Comparison of ENCODE assay signal across 11 cellular contexts in the genomic region with DNA sequence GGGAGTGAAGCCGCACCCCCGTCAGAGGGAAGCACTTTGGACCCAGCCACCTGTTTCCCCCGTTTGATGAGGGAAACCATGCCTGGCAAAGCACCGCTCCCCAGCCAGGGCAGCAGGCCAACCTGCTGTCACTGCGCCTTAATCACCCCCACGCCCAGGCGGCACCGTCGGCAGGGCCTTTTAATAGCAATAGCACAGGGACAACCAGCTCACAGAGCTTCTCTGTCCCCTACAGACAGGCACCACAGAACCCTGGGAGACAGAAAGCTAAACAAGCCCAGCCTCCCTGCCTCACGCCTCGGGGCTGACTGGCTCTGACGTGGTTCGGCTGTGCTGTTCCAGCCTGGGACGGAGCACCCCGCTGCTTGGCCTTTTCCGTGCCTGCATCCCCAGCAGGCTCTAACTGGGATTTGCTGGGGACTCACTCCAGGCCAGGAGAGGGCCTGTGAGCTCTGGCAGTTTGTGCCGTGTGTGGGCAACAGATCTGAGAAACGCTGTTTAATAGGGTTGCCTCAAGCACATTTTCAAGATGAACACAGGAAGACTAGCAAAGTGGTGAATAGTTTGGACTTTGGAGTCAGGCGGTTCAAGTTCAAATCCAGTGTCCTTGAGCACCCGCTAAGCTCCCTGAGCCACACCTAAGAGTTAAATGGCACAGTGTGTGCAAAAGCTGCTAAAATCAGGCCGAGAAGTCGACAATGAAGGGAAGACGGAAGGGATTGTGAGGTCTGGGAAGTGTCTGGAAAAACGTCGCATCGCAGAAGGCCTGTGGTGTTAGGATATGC.
A peak's percentile ranks its signal among the peaks of the same experiment; 100 is the strongest.
DNase-seq lines count a peak whose midpoint lies in the region; ATAC-seq and TF ChIP-seq lines count a peak whose summit lies in the region.
"Had no signal": no experiment of that assay in that cellular context is flagged by ENCODE, and none has a peak within 500 bp of the region (broad histone marks: within the 10 kb centered on the region; RNA-seq: fewer than 3 reads in every experiment).

No MANE protein-coding gene starts in this region.

- TF ChIP-seq POLR2A in IMR-90 (IDR thresholded peaks at IDR 0.05; ENCODE audit: low read depth, low read length): no peak

- H3K56ac ChIP-seq in IMR-90 (ENCODE audit: extremely low read depth, insufficient read depth, low read length): no peak overlapping the region

- no TSS peak for BruUV-seq in IMR-90 (replicated peaks; lab: Mats Ljungman, UMichigan)

- dilution Hi-C loops in IMR-90 (cut with HindIII; ENCODE audit: low sequenced_read_pairs, unreplicated experiment): no loop called here

- H4K8ac ChIP-seq in IMR-90 (ENCODE audit: low read depth in 2 of 2, low read length in 2 of 2): no peak overlapping the region

- TF ChIP-seq CTCF in IMR-90 (conservative IDR thresholded peaks at IDR 0.05; ENCODE audit: low read depth, low read length) (no peak), astrocyte of the spinal cord (IDR thresholded peaks at IDR 0.05; ENCODE audit: low read depth, low read length) (no peak), natural killer cell (IDR thresholded peaks at IDR 0.05) (no peak)

- H3K9ac ChIP-seq in IMR-90 (ENCODE audit: low read depth, low read length): no peak overlapping the region

- H2AK9ac ChIP-seq in IMR-90 (replicated peaks; ENCODE audit: low read depth, low read length, poor library complexity): no peak overlapping the region

- H3K14ac ChIP-seq in IMR-90 (replicated peaks; ENCODE audit: low read depth, low read length): no peak overlapping the region

- H3K9me1 ChIP-seq in IMR-90 (ENCODE audit: insufficient read depth, low read length): no peaks in the 10 kb centered on the region

- H2BK5ac ChIP-seq in IMR-90 (ENCODE audit: low read depth, low read length, poor library complexity, severe bottlenecking): no peak overlapping the region

- H3K4me1 ChIP-seq in IMR-90 (ENCODE audit: control insufficient read depth, insufficient read depth, low read length): no peaks in the 10 kb centered on the region

- 76% methylated on average over 5 of the region's 26 CpGs; no CpG with 5 or more reads in 1 of the 2 experiments for WGBS in IMR-90 (ENCODE audit: extremely low coverage in 2 of 2, insufficient read length in 1 of 2), 2 experiments

- no peak for TF ChIP-seq RAD21 in IMR-90 (IDR thresholded peaks at IDR 0.05; ENCODE audit: low read length)

- H3K36me3 ChIP-seq in IMR-90 (ENCODE audit: control insufficient read depth, insufficient read depth, low read length): no peaks in the 10 kb centered on the region

- H3K27me3 ChIP-seq in IMR-90 (ENCODE audit: control insufficient read depth, insufficient read depth, low read length) (no peaks in the 10 kb centered on the region; the same call in 1 of the 2 replicates), layer of hippocampus (ENCODE audit: control insufficient read depth, insufficient read depth, low read length) (no peaks in the 10 kb centered on the region)

- POLR2A ChIA-PET in IMR-90 (lab: Charles Lee; ENCODE audit: unreplicated experiment): no interaction called here

- H4K5ac ChIP-seq in IMR-90 (ENCODE audit: low read depth, low read length): no peak overlapping the region

- H3K4me3 Mint-ChIP-seq in natural killer cell: no peak overlapping the region

- H3K23ac ChIP-seq in IMR-90 (ENCODE audit: low read depth, low read length): no peak overlapping the region

- H3K27ac ChIP-seq in IMR-90 (ENCODE audit: insufficient read depth, low read length) (no peak overlapping the region), layer of hippocampus (ENCODE audit: low read depth, low read length) (peak overlapping the region; percentile 38)

- DNase-seq in AG20443 (ENCODE audit: low spot score) (peak; percentile 63), IMR-90 (peak; percentile 22), astrocyte of the spinal cord (ENCODE audit: low read depth, low spot score) (peak; percentile 26), NCI-H2227 treated with DMSO at 0.1 percent for 48 hours (lab: John Stamatoyannopoulos, UW) (no peak), natural killer cell (no peak)
- DNase-seq: activated CD8-positive, alpha-beta memory T cell treated with anti-CD3 and anti-CD28 coated beads for 24 hours; mammary epithelial cell; SIG-M5 had no signal

- no peak overlapping the region for H3K18ac ChIP-seq in IMR-90 (ENCODE audit: low read depth, low read length)

- intact Hi-C loops in IMR-90 (cut with micrococcal nuclease): no loop called here
- intact Hi-C loops in natural killer cell (cut with micrococcal nuclease): no loop called here

- no peaks in the 10 kb centered on the region for H4K20me1 ChIP-seq in IMR-90 (ENCODE audit: insufficient read depth, low read length)

- peak; percentile 57 for ATAC-seq in IMR-90 (ENCODE audit: low read depth)
- ATAC-seq in HG02642 (IDR thresholded peaks at IDR 0.05; ENCODE audit: poor library complexity, unreplicated experiment): no peak
- no peak for ATAC-seq in natural killer cell
- no peak for ATAC-seq in GM21619 (IDR thresholded peaks at IDR 0.05; ENCODE audit: unreplicated experiment)

- no peak overlapping the region for H4K91ac ChIP-seq in IMR-90 (ENCODE audit: insufficient read depth, low read depth, low read length)

- H3K27ac Mint-ChIP-seq in natural killer cell: no peak overlapping the region

- H3K4me3 ChIP-seq in IMR-90 (ENCODE audit: insufficient read depth, low read depth, low read length) (no peak overlapping the region), astrocyte of the spinal cord (ENCODE audit: low read depth, low read length) (no peak overlapping the region)

- H3K4ac ChIP-seq in IMR-90 (ENCODE audit: low read depth, low read length): no peak overlapping the region

- H2BK15ac ChIP-seq in IMR-90 (ENCODE audit: low read depth, low read length): no peak overlapping the region

- CTCF ChIA-PET in IMR-90 (lab: Yijun Ruan, JAX): no interaction called here

- peak overlapping the region; percentile 13 for H2AFZ ChIP-seq in IMR-90 (replicated peaks; ENCODE audit: low read length, poor library complexity)

- no peak overlapping the region for H2AK5ac ChIP-seq in IMR-90 (ENCODE audit: low read depth, low read length)

- H3K9me3 ChIP-seq in IMR-90 (ENCODE audit: control insufficient read depth, insufficient read depth, low read length): no peaks in the 10 kb centered on the region

- no peaks in the 10 kb centered on the region for H3K79me1 ChIP-seq in IMR-90 (ENCODE audit: low read depth in 1 of 2, low read length in 2 of 2)

- H2BK20ac ChIP-seq in IMR-90 (ENCODE audit: low read depth, low read length): no peak overlapping the region

- no peak overlapping the region for H3K4me2 ChIP-seq in IMR-90 (ENCODE audit: low read depth, low read length)

- H2BK120ac ChIP-seq in IMR-90 (ENCODE audit: low read depth, low read length): no peak overlapping the region

- H3K36me3 Mint-ChIP-seq in natural killer cell: no peaks in the 10 kb centered on the region

- peaks cover 22 to 25% of the 10 kb centered on the region in 2 donors for H3K4me1 Mint-ChIP-seq in natural killer cell

- in situ Hi-C loops in IMR-90 (cut with MboI; ENCODE audit: low sequenced_read_pairs) (no loop called here), astrocyte of the spinal cord (cut with HindIII; ENCODE audit: low sequenced_read_pairs) (no loop called here)

- no peaks in the 10 kb centered on the region for H3K27me3 Mint-ChIP-seq in natural killer cell (ENCODE audit: low read depth in 2 of 2)

- no peaks in the 10 kb centered on the region for H3K9me3 Mint-ChIP-seq in natural killer cell

TF ChIP-seq in IMR-90, 13 proteins besides CTCF, POLR2A, EP300 and RAD21:
- TF ChIP-seq MAFK (IDR thresholded peaks at IDR 0.05; ENCODE audit: low read depth, low read length): no peak
- no peak for TF ChIP-seq RCOR1 (IDR thresholded peaks at IDR 0.05; ENCODE audit: insufficient replicate concordance, low read length)
- TF ChIP-seq RFX5 (IDR thresholded peaks at IDR 0.05; ENCODE audit: low read depth, low read length): no peak
- no peak for TF ChIP-seq FOS (IDR thresholded peaks at IDR 0.05; ENCODE audit: low read depth, low read length)
- no peak for TF ChIP-seq BHLHE40 (IDR thresholded peaks at IDR 0.05; ENCODE audit: low read depth, low read length)
- TF ChIP-seq MXI1 (IDR thresholded peaks at IDR 0.05; ENCODE audit: borderline replicate concordance, low read depth, low read length): no peak
- TF ChIP-seq, protein P1, sequence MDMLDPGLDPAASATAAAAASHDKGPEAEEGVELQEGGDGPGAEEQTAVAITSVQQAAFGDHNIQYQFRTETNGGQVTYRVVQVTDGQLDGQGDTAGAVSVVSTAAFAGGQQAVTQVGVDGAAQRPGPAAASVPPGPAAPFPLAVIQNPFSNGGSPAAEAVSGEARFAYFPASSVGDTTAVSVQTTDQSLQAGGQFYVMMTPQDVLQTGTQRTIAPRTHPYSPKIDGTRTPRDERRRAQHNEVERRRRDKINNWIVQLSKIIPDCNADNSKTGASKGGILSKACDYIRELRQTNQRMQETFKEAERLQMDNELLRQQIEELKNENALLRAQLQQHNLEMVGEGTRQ (IDR thresholded peaks at IDR 0.05; ENCODE audit: low read depth, low read length): no peak
- no peak for TF ChIP-seq CEBPB (IDR thresholded peaks at IDR 0.05; ENCODE audit: low read depth, low read length)
- no peak for TF ChIP-seq NFE2L2 (IDR thresholded peaks at IDR 0.05; ENCODE audit: low read depth, low read length)
- no peak for TF ChIP-seq MAZ (IDR thresholded peaks at IDR 0.05; ENCODE audit: borderline replicate concordance, low read depth, low read length)
- TF ChIP-seq, protein P2, sequence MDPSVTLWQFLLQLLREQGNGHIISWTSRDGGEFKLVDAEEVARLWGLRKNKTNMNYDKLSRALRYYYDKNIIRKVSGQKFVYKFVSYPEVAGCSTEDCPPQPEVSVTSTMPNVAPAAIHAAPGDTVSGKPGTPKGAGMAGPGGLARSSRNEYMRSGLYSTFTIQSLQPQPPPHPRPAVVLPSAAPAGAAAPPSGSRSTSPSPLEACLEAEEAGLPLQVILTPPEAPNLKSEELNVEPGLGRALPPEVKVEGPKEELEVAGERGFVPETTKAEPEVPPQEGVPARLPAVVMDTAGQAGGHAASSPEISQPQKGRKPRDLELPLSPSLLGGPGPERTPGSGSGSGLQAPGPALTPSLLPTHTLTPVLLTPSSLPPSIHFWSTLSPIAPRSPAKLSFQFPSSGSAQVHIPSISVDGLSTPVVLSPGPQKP (IDR thresholded peaks at IDR 0.05; ENCODE audit: borderline replicate concordance, low read depth, low read length): no peak
- TF ChIP-seq SMC3 (IDR thresholded peaks at IDR 0.05; ENCODE audit: low read depth, low read length): no peak
- no peak for TF ChIP-seq CHD1 (IDR thresholded peaks at IDR 0.05; ENCODE audit: low read depth, low read length)

Comparison
In these comparisons a context has a peak if more than half of its experiments do, and no peak if none do; other contexts are left out.
1. DNase-seq: peak in AG20443 (single experiment), IMR-90 (single experiment) and astrocyte of the spinal cord (single experiment); none in NCI-H2227 treated with DMSO at 0.1 percent for 48 hours (single experiment) and natural killer cell (single experiment).